ENCODE assay signal across 8 cellular contexts in genomic region chr3:138114988-138115971, GRCh38. TPM values are rescaled to one million over a fixed set of nuclear protein-coding genes. Genes with fewer than 3 reads are reported as not detected.
DNase-seq lines count a peak whose midpoint lies in the region; ATAC-seq and TF ChIP-seq lines count a peak whose summit lies in the region.

Gene DZIP1L (minus strand): TSS chr3:138115608. CDS start chr3:138103971, 11,637 bp downstream.

- peaks cover 16% of the 10 kb centered on the region for H3F3A ChIP-seq in neural progenitor cell (ENCODE audit: low read depth)

- H3K27ac Mint-ChIP-seq in neural progenitor cell, result peak within 1 kb of the TSS; percentile 99

- H3K36me3 ChIP-seq in neural progenitor cell, result no peaks in the 10 kb centered on the region

- H3K4me3 ChIP-seq in neural progenitor cell, result peak within 1 kb of the TSS; percentile 73

- peaks cover 19% of the 10 kb centered on the region for H3K4me1 ChIP-seq in neural progenitor cell

- DNase-seq in C1 segment of cervical spinal cord (lab: John Stamatoyannopoulos, UW) (peak in 10 of 14 donors; percentile 27 to 78 (median 64)), GM19238 (ENCODE audit: insufficient read length, low spot score) (peak; percentile 52), NCI-H82 treated with DMSO at 0.1 percent for 48 hours (lab: John Stamatoyannopoulos, UW; ENCODE audit: unreplicated experiment) (peak; percentile 80), globus pallidus (ENCODE audit: low spot score) (peak; percentile 27), neural progenitor cell (ENCODE audit: low spot score) (peak; percentile 90), activated gamma-delta T cell (lab: John Stamatoyannopoulos, UW) (no peak)
- peak; percentile 32 for DNase-seq in activated naive CD4-positive, alpha-beta T cell treated with anti-CD3 and anti-CD28 coated beads, Interleukin-2, amount 50 U/mL, for 16 hours

- peak within 1 kb of the TSS; percentile 81 for H2AFZ ChIP-seq in neural progenitor cell (replicated peaks)

- H3K4me3 Mint-ChIP-seq in neural progenitor cell, result peak within 1 kb of the TSS; percentile 97

- H3K4me2 ChIP-seq in neural progenitor cell, result peak within 1 kb of the TSS; percentile 90

- no peaks in the 10 kb centered on the region for H3K9me3 ChIP-seq in neural progenitor cell (ENCODE audit: low read depth)

- H3K27me3 Mint-ChIP-seq in neural progenitor cell (ENCODE audit: insufficient read depth, low read depth), result peaks cover 4% of the 10 kb centered on the region

- H3K4me1 Mint-ChIP-seq in neural progenitor cell, result peaks cover 24% of the 10 kb centered on the region

- peaks cover 10% of the 10 kb centered on the region for H4K20me1 ChIP-seq in neural progenitor cell (ENCODE audit: low read depth)

- peaks cover 40% of the 10 kb centered on the region for H3K79me2 ChIP-seq in neural progenitor cell (ENCODE audit: low read depth)

- peak within 1 kb of the TSS; percentile 39 for H3K9ac ChIP-seq in neural progenitor cell

- H3K36me3 Mint-ChIP-seq in neural progenitor cell, result peaks cover 4% of the 10 kb centered on the region

- peak within 1 kb of the TSS; percentile 54 for H3K27ac ChIP-seq in neural progenitor cell

- no peaks in the 10 kb centered on the region for H3K9me3 Mint-ChIP-seq in neural progenitor cell

- H3K27me3 ChIP-seq in neural progenitor cell, result no peaks in the 10 kb centered on the region

- ATAC-seq in HG03378 (IDR thresholded peaks at IDR 0.05; ENCODE audit: unreplicated experiment), result peak; percentile 58

- peak; percentile 62 for TF ChIP-seq CTCF in neural progenitor cell (IDR thresholded peaks at IDR 0.05)

RNA-seq across cellular contexts. Expression of gene DZIP1L, which starts in this region (rescaled TPM):
- 10.4 and 38.4 TPM in 2 replicates for total RNA-seq in neural progenitor cell (ENCODE audit: low replicate concordance)
